In the genomic region with DNA sequence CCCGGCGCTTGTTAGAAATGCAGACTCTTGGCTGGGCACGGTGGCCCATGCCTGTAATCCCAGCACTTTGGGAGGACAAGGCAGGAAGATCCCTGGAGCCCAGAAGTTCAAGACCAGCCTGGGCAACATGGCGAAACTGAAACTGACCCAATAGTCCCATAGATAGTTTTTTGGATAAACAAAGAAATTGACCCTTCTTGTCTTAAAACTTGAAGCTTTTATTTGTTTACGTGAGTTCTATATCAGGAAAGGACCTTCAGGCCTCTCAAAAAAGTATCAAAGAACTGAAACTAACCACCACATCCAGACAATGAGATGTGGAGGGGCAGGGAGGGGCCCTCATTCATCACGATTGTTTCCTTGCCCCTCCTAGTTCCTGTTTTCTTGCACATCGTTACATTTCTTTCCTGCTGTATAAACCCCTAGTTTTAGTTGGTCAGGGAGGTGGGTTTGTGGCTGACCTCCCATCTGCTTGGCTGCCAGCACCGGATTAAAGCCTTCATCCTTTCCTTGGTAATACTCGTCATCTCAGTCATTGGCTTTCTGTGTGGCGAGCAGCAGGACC, we compare ENCODE assay signal across 1 cellular context.
TF ChIP-seq lines count a peak whose summit lies in the region.

No MANE protein-coding gene starts in this region.

TF ChIP-seq in GM12878, 131 proteins besides CTCF, POLR2A, EP300 and RAD21 (continues in another document):
- TF ChIP-seq RELB (IDR thresholded peaks at IDR 0.05; ENCODE audit: low read depth) (peak; percentile 77), STAT1 (conservative IDR thresholded peaks at IDR 0.05) (no peak), YBX1 (IDR thresholded peaks at IDR 0.05) (no peak), SUZ12 (IDR thresholded peaks at IDR 0.05; ENCODE audit: unreplicated experiment) (no peak), POU2F2 (IDR thresholded peaks at IDR 0.05; ENCODE audit: borderline replicate concordance, low read depth, low read length) (peak; percentile 76; the same call in 2 of the 3 replicates), CHD1 (IDR thresholded peaks at IDR 0.05; ENCODE audit: low read depth, low read length) (no peak), POLR2AphosphoS5 (IDR thresholded peaks at IDR 0.05; ENCODE audit: low read length) (no peak), ZBED1 (IDR thresholded peaks at IDR 0.05; ENCODE audit: borderline replicate concordance) (peak; percentile 79), SUPT20H (IDR thresholded peaks at IDR 0.05; ENCODE audit: borderline replicate concordance, control insufficient read depth, low read depth, low read length) (no peak), ZSCAN29 (IDR thresholded peaks at IDR 0.05) (no peak), MEF2B (IDR thresholded peaks at IDR 0.05; ENCODE audit: partially characterized antibody, poor library complexity, severe bottlenecking) (peak; percentile 84), PRDM15 (CRISPR knock-in tag; IDR thresholded peaks at IDR 0.05) (no peak), CUX1 (IDR thresholded peaks at IDR 0.05; ENCODE audit: insufficient replicate concordance, low read depth, low read length) (no peak), TBL1XR1 (IDR thresholded peaks at IDR 0.05; ENCODE audit: low read depth, low read length) (peak; percentile 84), RUNX3 (IDR thresholded peaks at IDR 0.05; ENCODE audit: low read length) (peak; percentile 96), BCL3 (IDR thresholded peaks at IDR 0.05; ENCODE audit: borderline replicate concordance, insufficient read depth, low read depth, low read length, poor library complexity, severe bottlenecking) (peak; percentile 82), TCF3 (IDR thresholded peaks at IDR 0.05; ENCODE audit: borderline replicate concordance, insufficient read depth, low read depth, low read length) (0 out of 2 replicates have a peak, but pooled peaks have one; percentile 56), YY1 (IDR thresholded peaks at IDR 0.05; ENCODE audit: low read depth, low read length) (0 out of 2 replicates have a peak, but pooled peaks have one; percentile 19), PKNOX1 (IDR thresholded peaks at IDR 0.05) (peak; percentile 55; the same call in 1 of the 2 replicates), NFIC (IDR thresholded peaks at IDR 0.05; ENCODE audit: low read depth, low read length) (peak; percentile 82), SIN3A (IDR thresholded peaks at IDR 0.05; ENCODE audit: low read depth, low read length) (no peak), BACH1 (IDR thresholded peaks at IDR 0.05; ENCODE audit: borderline replicate concordance) (peak; percentile 61; the same call in 1 of the 2 replicates), MEF2A (IDR thresholded peaks at IDR 0.05; ENCODE audit: insufficient read depth, low read depth, low read length) (peak; percentile 94), MTA2 (IDR thresholded peaks at IDR 0.05; ENCODE audit: low read depth) (peak; percentile 65; the same call in 1 of the 2 replicates), PAX8 (IDR thresholded peaks at IDR 0.05) (no peak), PML (IDR thresholded peaks at IDR 0.05; ENCODE audit: low read length) (no peak), SPI1 (IDR thresholded peaks at IDR 0.05; ENCODE audit: borderline replicate concordance, insufficient read depth, low read depth, low read length) (peak; percentile 93), ZNF24 (IDR thresholded peaks at IDR 0.05) (no peak), ASH2L (IDR thresholded peaks at IDR 0.05; ENCODE audit: borderline replicate concordance, low read depth) (peak; percentile 54; the same call in 1 of the 2 replicates), PBX3 (IDR thresholded peaks at IDR 0.05; ENCODE audit: insufficient replicate concordance, low read depth, low read length) (peak; percentile 29), GATAD2B (conservative IDR thresholded peaks at IDR 0.05; ENCODE audit: low read depth) (peak; percentile 64)
- TF ChIP-seq, protein P1, sequence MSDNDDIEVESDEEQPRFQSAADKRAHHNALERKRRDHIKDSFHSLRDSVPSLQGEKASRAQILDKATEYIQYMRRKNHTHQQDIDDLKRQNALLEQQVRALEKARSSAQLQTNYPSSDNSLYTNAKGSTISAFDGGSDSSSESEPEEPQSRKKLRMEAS (IDR thresholded peaks at IDR 0.05; ENCODE audit: low read depth, low read length) = no peak
- TF ChIP-seq, protein P2, sequence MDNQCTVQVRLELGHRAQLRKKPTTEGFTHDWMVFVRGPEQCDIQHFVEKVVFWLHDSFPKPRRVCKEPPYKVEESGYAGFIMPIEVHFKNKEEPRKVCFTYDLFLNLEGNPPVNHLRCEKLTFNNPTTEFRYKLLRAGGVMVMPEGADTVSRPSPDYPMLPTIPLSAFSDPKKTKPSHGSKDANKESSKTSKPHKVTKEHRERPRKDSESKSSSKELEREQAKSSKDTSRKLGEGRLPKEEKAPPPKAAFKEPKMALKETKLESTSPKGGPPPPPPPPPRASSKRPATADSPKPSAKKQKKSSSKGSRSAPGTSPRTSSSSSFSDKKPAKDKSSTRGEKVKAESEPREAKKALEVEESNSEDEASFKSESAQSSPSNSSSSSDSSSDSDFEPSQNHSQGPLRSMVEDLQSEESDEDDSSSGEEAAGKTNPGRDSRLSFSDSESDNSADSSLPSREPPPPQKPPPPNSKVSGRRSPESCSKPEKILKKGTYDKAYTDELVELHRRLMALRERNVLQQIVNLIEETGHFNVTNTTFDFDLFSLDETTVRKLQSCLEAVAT (IDR thresholded peaks at IDR 0.05) = no peak
- TF ChIP-seq, protein P3, sequence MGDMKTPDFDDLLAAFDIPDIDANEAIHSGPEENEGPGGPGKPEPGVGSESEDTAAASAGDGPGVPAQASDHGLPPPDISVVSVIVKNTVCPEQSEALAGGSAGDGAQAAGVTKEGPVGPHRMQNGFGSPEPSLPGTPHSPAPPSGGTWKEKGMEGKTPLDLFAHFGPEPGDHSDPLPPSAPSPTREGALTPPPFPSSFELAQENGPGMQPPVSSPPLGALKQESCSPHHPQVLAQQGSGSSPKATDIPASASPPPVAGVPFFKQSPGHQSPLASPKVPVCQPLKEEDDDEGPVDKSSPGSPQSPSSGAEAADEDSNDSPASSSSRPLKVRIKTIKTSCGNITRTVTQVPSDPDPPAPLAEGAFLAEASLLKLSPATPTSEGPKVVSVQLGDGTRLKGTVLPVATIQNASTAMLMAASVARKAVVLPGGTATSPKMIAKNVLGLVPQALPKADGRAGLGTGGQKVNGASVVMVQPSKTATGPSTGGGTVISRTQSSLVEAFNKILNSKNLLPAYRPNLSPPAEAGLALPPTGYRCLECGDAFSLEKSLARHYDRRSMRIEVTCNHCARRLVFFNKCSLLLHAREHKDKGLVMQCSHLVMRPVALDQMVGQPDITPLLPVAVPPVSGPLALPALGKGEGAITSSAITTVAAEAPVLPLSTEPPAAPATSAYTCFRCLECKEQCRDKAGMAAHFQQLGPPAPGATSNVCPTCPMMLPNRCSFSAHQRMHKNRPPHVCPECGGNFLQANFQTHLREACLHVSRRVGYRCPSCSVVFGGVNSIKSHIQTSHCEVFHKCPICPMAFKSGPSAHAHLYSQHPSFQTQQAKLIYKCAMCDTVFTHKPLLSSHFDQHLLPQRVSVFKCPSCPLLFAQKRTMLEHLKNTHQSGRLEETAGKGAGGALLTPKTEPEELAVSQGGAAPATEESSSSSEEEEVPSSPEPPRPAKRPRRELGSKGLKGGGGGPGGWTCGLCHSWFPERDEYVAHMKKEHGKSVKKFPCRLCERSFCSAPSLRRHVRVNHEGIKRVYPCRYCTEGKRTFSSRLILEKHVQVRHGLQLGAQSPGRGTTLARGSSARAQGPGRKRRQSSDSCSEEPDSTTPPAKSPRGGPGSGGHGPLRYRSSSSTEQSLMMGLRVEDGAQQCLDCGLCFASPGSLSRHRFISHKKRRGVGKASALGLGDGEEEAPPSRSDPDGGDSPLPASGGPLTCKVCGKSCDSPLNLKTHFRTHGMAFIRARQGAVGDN (IDR thresholded peaks at IDR 0.05) = no peak; the same call in none of the 2 replicates
